Comparison of ENCODE assay signal across 1 cellular context in the genomic region with DNA sequence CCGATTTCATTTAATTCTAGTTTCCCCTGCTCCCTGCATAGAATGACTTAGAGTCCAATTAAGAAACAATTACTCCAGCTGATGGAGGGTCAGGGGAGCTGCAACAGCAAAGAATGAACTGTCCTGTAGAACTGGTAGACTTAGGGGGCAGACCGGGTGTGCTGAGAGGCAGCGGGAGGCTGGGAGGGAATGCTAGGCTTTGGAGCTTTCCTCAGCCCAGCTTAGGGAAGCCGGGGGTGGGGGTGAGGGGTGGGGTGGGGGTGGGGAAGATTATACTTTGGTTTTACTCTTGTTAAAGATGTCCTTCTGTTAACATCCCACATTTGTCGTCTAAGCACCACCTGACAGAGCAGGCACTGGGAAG.
TF ChIP-seq lines count a peak whose summit lies in the region.

No MANE protein-coding gene starts in this region.

TF ChIP-seq in K562, 482 proteins besides CTCF, POLR2A, EP300 and RAD21 (continued from another document):
- TF ChIP-seq ZHX1 (conservative IDR thresholded peaks at IDR 0.05; ENCODE audit: low read length) (no peak), BRD9 (IDR thresholded peaks at IDR 0.05; ENCODE audit: low read depth, partially characterized antibody) (no peak), PURB (CRISPR knock-in tag; IDR thresholded peaks at IDR 0.05; ENCODE audit: low read depth) (no peak), NFE2 (IDR thresholded peaks at IDR 0.05; ENCODE audit: low read depth) (no peak), GTF2A2 (tag; IDR thresholded peaks at IDR 0.05) (no peak), SPI1 (IDR thresholded peaks at IDR 0.05; ENCODE audit: borderline replicate concordance, low read depth, low read length) (no peak), ZNF140 (CRISPR knock-in tag; IDR thresholded peaks at IDR 0.05) (no peak), CSDE1 (IDR thresholded peaks at IDR 0.05) (no peak), ZBTB7A (IDR thresholded peaks at IDR 0.05; ENCODE audit: borderline replicate concordance, control insufficient read depth, low read depth, low read length) (no peak)
- TF ChIP-seq, protein P1, sequence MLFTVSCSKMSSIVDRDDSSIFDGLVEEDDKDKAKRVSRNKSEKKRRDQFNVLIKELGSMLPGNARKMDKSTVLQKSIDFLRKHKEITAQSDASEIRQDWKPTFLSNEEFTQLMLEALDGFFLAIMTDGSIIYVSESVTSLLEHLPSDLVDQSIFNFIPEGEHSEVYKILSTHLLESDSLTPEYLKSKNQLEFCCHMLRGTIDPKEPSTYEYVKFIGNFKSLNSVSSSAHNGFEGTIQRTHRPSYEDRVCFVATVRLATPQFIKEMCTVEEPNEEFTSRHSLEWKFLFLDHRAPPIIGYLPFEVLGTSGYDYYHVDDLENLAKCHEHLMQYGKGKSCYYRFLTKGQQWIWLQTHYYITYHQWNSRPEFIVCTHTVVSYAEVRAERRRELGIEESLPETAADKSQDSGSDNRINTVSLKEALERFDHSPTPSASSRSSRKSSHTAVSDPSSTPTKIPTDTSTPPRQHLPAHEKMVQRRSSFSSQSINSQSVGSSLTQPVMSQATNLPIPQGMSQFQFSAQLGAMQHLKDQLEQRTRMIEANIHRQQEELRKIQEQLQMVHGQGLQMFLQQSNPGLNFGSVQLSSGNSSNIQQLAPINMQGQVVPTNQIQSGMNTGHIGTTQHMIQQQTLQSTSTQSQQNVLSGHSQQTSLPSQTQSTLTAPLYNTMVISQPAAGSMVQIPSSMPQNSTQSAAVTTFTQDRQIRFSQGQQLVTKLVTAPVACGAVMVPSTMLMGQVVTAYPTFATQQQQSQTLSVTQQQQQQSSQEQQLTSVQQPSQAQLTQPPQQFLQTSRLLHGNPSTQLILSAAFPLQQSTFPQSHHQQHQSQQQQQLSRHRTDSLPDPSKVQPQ (CRISPR knock-in tag; IDR thresholded peaks at IDR 0.05; ENCODE audit: borderline replicate concordance): no peak
